10 cellular contexts compared by ENCODE assay signal in the genomic region with DNA sequence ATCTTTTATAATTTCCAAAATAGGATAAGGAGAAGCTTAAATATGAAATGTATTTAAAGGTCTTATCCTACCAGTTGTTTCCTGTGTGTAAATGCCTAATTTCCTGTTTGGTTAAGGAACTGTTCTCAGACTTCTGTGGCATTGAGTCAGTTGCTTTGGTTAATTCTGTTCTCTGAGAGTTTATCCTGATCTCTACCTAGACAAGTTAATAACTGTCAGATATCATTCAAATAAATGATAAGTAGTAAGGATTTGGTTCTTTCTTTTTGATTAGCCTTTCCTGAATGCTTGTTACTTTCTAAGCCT. TPM values are rescaled to one million over a fixed set of nuclear protein-coding genes. Genes with fewer than 3 reads are reported as not detected.
A peak's percentile ranks its signal among the peaks of the same experiment; 100 is the strongest.
DNase-seq lines count a peak whose midpoint lies in the region; ATAC-seq and TF ChIP-seq lines count a peak whose summit lies in the region.
"Had no signal": no experiment of that assay in that cellular context is flagged by ENCODE, and none has a peak within 500 bp of the region (broad histone marks: within the 10 kb centered on the region; RNA-seq: fewer than 3 reads in every experiment).

No MANE protein-coding gene starts in this region.

- H3K4me3 ChIP-seq in BLaER1 (no peak overlapping the region; the same call in 1 of the 2 replicates), muscle layer of duodenum (ENCODE audit: low read depth in 1 of 2, low read length in 2 of 2) (no peak overlapping the region), mucosa of descending colon (no peak overlapping the region), upper lobe of right lung (no peak overlapping the region)

- ATAC-seq in GM21381 (IDR thresholded peaks at IDR 0.05; ENCODE audit: unreplicated experiment): peak; percentile 3
- peak; percentile 28 for ATAC-seq in activated CD8-positive, alpha-beta T cell treated with anti-CD3 and anti-CD28 coated beads for 36 hours
- no peak for ATAC-seq in mucosa of descending colon
- no peak for ATAC-seq in upper lobe of right lung
- ATAC-seq in GM19467 (IDR thresholded peaks at IDR 0.05; ENCODE audit: unreplicated experiment): no peak
- no peak for ATAC-seq in esophagus mucosa

- no peaks in the 10 kb centered on the region for H3K27me3 Mint-ChIP-seq in activated CD8-positive, alpha-beta T cell treated with anti-CD3 and anti-CD28 coated beads for 36 hours
- H3K27me3 Mint-ChIP-seq: activated naive CD4-positive, alpha-beta T cell treated with anti-CD3 and anti-CD28 coated beads, Interleukin-2, amount 50 U/mL, for 24 hours; stimulated activated naive B cell treated with anti-CD40 and anti-IgM and Interleukin-4, amounts not matched to agents 10 μg/mL and 1 μg/mL and 100 μg/mL, for 72 hours had no signal

- H3K27me3 ChIP-seq in BLaER1 (no peaks in the 10 kb centered on the region), muscle layer of duodenum (ENCODE audit: low read depth, low read length) (no peaks in the 10 kb centered on the region), upper lobe of right lung (no peaks in the 10 kb centered on the region)

- no peak overlapping the region for H3K4me3 Mint-ChIP-seq in activated CD8-positive, alpha-beta T cell treated with anti-CD3 and anti-CD28 coated beads for 36 hours
- H3K4me3 Mint-ChIP-seq: activated naive CD4-positive, alpha-beta T cell treated with anti-CD3 and anti-CD28 coated beads, Interleukin-2, amount 50 U/mL, for 24 hours; stimulated activated naive B cell treated with anti-CD40 and anti-IgM and Interleukin-4, amounts not matched to agents 10 μg/mL and 1 μg/mL and 100 μg/mL, for 72 hours had no signal

- intact Hi-C loops in activated CD8-positive, alpha-beta T cell treated with anti-CD3 and anti-CD28 coated beads for 36 hours (cut with micrococcal nuclease): loop anchor here (5.0 kb wide), 1 partner anchor 49 kb away; the partner anchor contains the start of gene BTBD18
- intact Hi-C loops in mucosa of descending colon (cut with DNase I, micrococcal nuclease) (loop anchor here in 1 of 2 donors (5.0 kb wide), 1 partner anchor 59 kb away; the partner anchor contains the start of gene SELENOH), upper lobe of right lung (cut with DNase I) (no loop called here)

- CTCF ChIA-PET in activated CD8-positive, alpha-beta T cell treated with anti-CD3 and anti-CD28 coated beads for 36 hours (lab: Charles Lee): interaction anchor here (0.8 to 5.4 kb wide), 60 partner anchors 9 to 1357 kb away, joined by 3 to 142 read pairs (median 6); partner anchors contain the start of genes BTBD18, CLP1, CTNND1 and SELENOH

- peak overlapping the region; percentile 63 for H3K27ac Mint-ChIP-seq in activated CD8-positive, alpha-beta T cell treated with anti-CD3 and anti-CD28 coated beads for 36 hours

- POLR2A ChIA-PET in activated CD8-positive, alpha-beta T cell treated with anti-CD3 and anti-CD28 coated beads for 36 hours (lab: Charles Lee): interaction anchor here (1.2 to 2.0 kb wide), 2 partner anchors 59 to 134 kb away, joined by 3 to 15 read pairs; partner anchors contain the start of gene SELENOH

- H3K4me1 Mint-ChIP-seq in activated CD8-positive, alpha-beta T cell treated with anti-CD3 and anti-CD28 coated beads for 36 hours (ENCODE audit: low read depth): peaks cover 21% of the 10 kb centered on the region

- H3K4me2 ChIP-seq in BLaER1: peak overlapping the region; percentile 53

- DNase-seq in activated CD8-positive, alpha-beta T cell treated with anti-CD3 and anti-CD28 coated beads for 36 hours: no peak
- DNase-seq in mucosa of descending colon (no peak), upper lobe of right lung (no peak)
- DNase-seq: stimulated activated naive B cell treated with anti-CD40 and anti-IgM and Interleukin-4, amounts not matched to agents 10 μg/mL and 1 μg/mL and 100 μg/mL, for 72 hours had no signal

- H3K9ac ChIP-seq in BLaER1: peak overlapping the region; percentile 15

- H3K27ac ChIP-seq in BLaER1 (peak overlapping the region; percentile 14), muscle layer of duodenum (ENCODE audit: low read length) (peak overlapping the region; percentile 58), upper lobe of right lung (no peak overlapping the region)

- no peaks in the 10 kb centered on the region for H3K9me3 Mint-ChIP-seq in activated CD8-positive, alpha-beta T cell treated with anti-CD3 and anti-CD28 coated beads for 36 hours
- H3K9me3 Mint-ChIP-seq: activated naive CD4-positive, alpha-beta T cell treated with anti-CD3 and anti-CD28 coated beads, Interleukin-2, amount 50 U/mL, for 24 hours; stimulated activated naive B cell treated with anti-CD40 and anti-IgM and Interleukin-4, amounts not matched to agents 10 μg/mL and 1 μg/mL and 100 μg/mL, for 72 hours had no signal

- H3K4me1 ChIP-seq in BLaER1 (peaks cover 17% of the 10 kb centered on the region), muscle layer of duodenum (ENCODE audit: control insufficient read depth in 1 of 2, insufficient read depth in 2 of 2, low read length in 2 of 2) (peaks cover 23 to 37% of the 10 kb centered on the region in 2 donors), mucosa of descending colon (ENCODE audit: low read depth) (peaks cover 32% of the 10 kb centered on the region), upper lobe of right lung (peaks cover 33% of the 10 kb centered on the region)

- no peak for TF ChIP-seq CTCF in activated CD8-positive, alpha-beta T cell treated with anti-CD3 and anti-CD28 coated beads for 36 hours (IDR thresholded peaks at IDR 0.05)
- TF ChIP-seq CTCF in mucosa of descending colon (IDR thresholded peaks at IDR 0.05) (no peak), upper lobe of right lung (IDR thresholded peaks at IDR 0.05) (no peak)

- H3K36me3 Mint-ChIP-seq in activated CD8-positive, alpha-beta T cell treated with anti-CD3 and anti-CD28 coated beads for 36 hours (ENCODE audit: low read depth): peaks cover 6% of the 10 kb centered on the region

- H4K20me1 ChIP-seq in BLaER1: no peaks in the 10 kb centered on the region

- H3K36me3 ChIP-seq in BLaER1 (peaks cover 42% of the 10 kb centered on the region), muscle layer of duodenum (ENCODE audit: control insufficient read depth in 1 of 2, insufficient read depth in 2 of 2, low read length in 2 of 2) (peaks cover 49 to 69% of the 10 kb centered on the region in 2 donors), mucosa of descending colon (ENCODE audit: low read depth) (peaks cover 9% of the 10 kb centered on the region), upper lobe of right lung (peaks cover 74% of the 10 kb centered on the region)

- H3K9me3 ChIP-seq in BLaER1: no peaks in the 10 kb centered on the region
- no peaks in the 10 kb centered on the region for H3K9me3 ChIP-seq in muscle layer of duodenum (ENCODE audit: control insufficient read depth in 1 of 2, low read length in 2 of 2)
- H3K9me3 ChIP-seq in mucosa of descending colon: no peaks in the 10 kb centered on the region
- H3K9me3 ChIP-seq in upper lobe of right lung: no peaks in the 10 kb centered on the region

RNA-seq across cellular contexts. Expression of gene CTNND1, which starts 39.5 kb away (rescaled TPM):
- total RNA-seq in activated CD8-positive, alpha-beta T cell treated with anti-CD3 and anti-CD28 coated beads for 36 hours: 1 to 10 TPM; 7.3 to 7.9 TPM
- total RNA-seq in mucosa of descending colon (100 to 1,000 TPM; 311 to 545 (median 448) TPM), upper lobe of right lung (245 TPM), esophagus mucosa (323 TPM)

RNA-seq across cellular contexts. Expression of gene BTBD18, which starts 49.5 kb away (rescaled TPM):
- not detected for total RNA-seq in activated CD8-positive, alpha-beta T cell treated with anti-CD3 and anti-CD28 coated beads for 36 hours
- total RNA-seq in mucosa of descending colon (not detected), upper lobe of right lung (not detected), esophagus mucosa (not detected)

RNA-seq across cellular contexts. Expression of gene SELENOH, which starts 59.8 kb away (rescaled TPM):
- total RNA-seq in activated CD8-positive, alpha-beta T cell treated with anti-CD3 and anti-CD28 coated beads for 36 hours: 100 to 1,000 TPM; 257 to 265 TPM
- total RNA-seq in mucosa of descending colon: 10 to 100 TPM; 68.3 to 84.0 (median 79.2) TPM
- 103 TPM for total RNA-seq in upper lobe of right lung
- 120 TPM for total RNA-seq in esophagus mucosa

Comparison
In these comparisons a context has a peak if more than half of its experiments do, and no peak if none do; other contexts are left out.
1. ATAC-seq: peak in GM21381 (single experiment) and activated CD8-positive, alpha-beta T cell treated with anti-CD3 and anti-CD28 coated beads for 36 hours (single experiment); none in mucosa of descending colon (single experiment), upper lobe of right lung (single experiment), GM19467 (single experiment) and esophagus mucosa (single experiment).
2. RNA of gene CTNND1, which starts 39.5 kb away (total RNA-seq): 311 to 545 TPM in mucosa of descending colon, 323 TPM in esophagus mucosa (single experiment) and 245 TPM in upper lobe of right lung (single experiment); 7.3 to 7.9 TPM in activated CD8-positive, alpha-beta T cell treated with anti-CD3 and anti-CD28 coated beads for 36 hours; every median in the first group is over 10 times any median in the second.